ENCODE assay signal across 10 cellular contexts in genomic region chr7:127653396-127653795, GRCh38. TPM values are rescaled to one million over a fixed set of nuclear protein-coding genes. Genes with fewer than 3 reads are reported as not detected.
DNase-seq lines count a peak whose midpoint lies in the region; ATAC-seq and TF ChIP-seq lines count a peak whose summit lies in the region.
"Had no signal": no experiment of that assay in that cellular context is flagged by ENCODE, and none has a peak within 500 bp of the region (broad histone marks: within the 10 kb centered on the region; RNA-seq: fewer than 3 reads in every experiment).

No MANE protein-coding gene starts in this region.

- H4K20me1 ChIP-seq in SK-N-SH (ENCODE audit: insufficient read depth) (peaks cover 49% of the 10 kb centered on the region), OCI-LY3 (ENCODE audit: insufficient read depth, low read length) (peaks cover 53% of the 10 kb centered on the region)

- H3K4me2 ChIP-seq in SK-N-SH: peak overlapping the region; percentile 79
- peak overlapping the region; percentile 94 for H3K4me2 ChIP-seq in OCI-LY3 (ENCODE audit: low read length)

- H3K9me3 ChIP-seq in SK-N-SH: no peaks in the 10 kb centered on the region
- no peaks in the 10 kb centered on the region for H3K9me3 ChIP-seq in OCI-LY3 (ENCODE audit: insufficient read depth, low read length)
- no peaks in the 10 kb centered on the region for H3K9me3 ChIP-seq in endodermal cell (ENCODE audit: control insufficient read depth, low read length)
- no peaks in the 10 kb centered on the region for H3K9me3 ChIP-seq in suprapubic skin

- no peak overlapping the region for H2AFZ ChIP-seq in SK-N-SH (ENCODE audit: low read depth)
- no peak overlapping the region for H2AFZ ChIP-seq in OCI-LY3 (ENCODE audit: low read depth, low read length)

- WGBS in SK-N-SH (ENCODE audit: low lambda C conversion rate): 89% methylated on average over 4 of the region's 4 CpGs
- 96 to 100% methylated on average over 1 to 4 of the region's 4 CpGs for WGBS in endodermal cell (ENCODE audit: insufficient coverage in 1 of 2, insufficient read length in 1 of 2), 2 experiments
- 97% methylated on average over 4 of the region's 4 CpGs for WGBS in suprapubic skin

- H3K36me3 ChIP-seq in SK-N-SH (replicated peaks in 1 of 2; ENCODE audit: control insufficient read depth in 1 of 2, insufficient read depth in 2 of 2, low read length in 1 of 2) (peaks cover 8 to 12% of the 10 kb centered on the region in 2 experiments), OCI-LY3 (replicated peaks; ENCODE audit: low read depth, low read length) (peaks cover 36% of the 10 kb centered on the region), endodermal cell (ENCODE audit: control insufficient read depth, insufficient read depth, low read length) (peaks cover 26% of the 10 kb centered on the region), suprapubic skin (no peaks in the 10 kb centered on the region)

- no peak for ATAC-seq in SK-N-SH treated with all-trans-retinoic acid at 6 μM for 48 hours

- H3K9ac ChIP-seq in SK-N-SH (peak overlapping the region; percentile 90; the same call in 1 of the 2 replicates), OCI-LY3 (ENCODE audit: low read length) (peak overlapping the region; percentile 97), endodermal cell (ENCODE audit: extremely low read depth, low read length, poor library complexity, severe bottlenecking) (peak overlapping the region; percentile 90)

- TF ChIP-seq EP300 in SK-N-SH (IDR thresholded peaks at IDR 0.05; ENCODE audit: borderline replicate concordance in 1 of 2, low read depth in 1 of 2, low read length in 1 of 2) (no peak), suprapubic skin (IDR thresholded peaks at IDR 0.05) (no peak)

- H3K4me3 ChIP-seq in SK-N-SH (ENCODE audit: low read depth in 2 of 2, low read length in 1 of 2) (peak overlapping the region; percentile 84 to 95; a peak in 3 of 4 replicates), OCI-LY3 (ENCODE audit: low read length) (peak overlapping the region; percentile 96), endodermal cell (ENCODE audit: low read length) (peak overlapping the region; percentile 95), suprapubic skin (no peak overlapping the region)

- H3K4me1 Mint-ChIP-seq in endodermal cell (peaks cover 28% of the 10 kb centered on the region), progenitor cell of endocrine pancreas (ENCODE audit: low read depth) (peaks cover 36% of the 10 kb centered on the region)

- DNase-seq in SK-N-SH (no peak), endodermal cell (no peak), progenitor cell of endocrine pancreas (ENCODE audit: low spot score, unreplicated experiment) (no peak), NCI-H524 treated with DMSO at 0.1 percent for 48 hours (lab: John Stamatoyannopoulos, UW) (no peak), suprapubic skin (ENCODE audit: low spot score in 2 of 2) (no peak), posterior cingulate gyrus (no peak)
- DNase-seq: NCI-H2029, nephron progenitor cell had no signal

- H3K27ac Mint-ChIP-seq in endodermal cell (no peak overlapping the region), progenitor cell of endocrine pancreas (no peak overlapping the region)

- TF ChIP-seq CTCF in SK-N-SH (IDR thresholded peaks at IDR 0.05) (no peak), OCI-LY3 (IDR thresholded peaks at IDR 0.05; ENCODE audit: low read depth, low read length) (no peak), endodermal cell (conservative IDR thresholded peaks at IDR 0.05) (no peak), progenitor cell of endocrine pancreas (IDR thresholded peaks at IDR 0.05; ENCODE audit: unreplicated experiment) (no peak), suprapubic skin (IDR thresholded peaks at IDR 0.05) (no peak)

- H3K27me3 Mint-ChIP-seq in endodermal cell (ENCODE audit: insufficient read depth) (no peaks in the 10 kb centered on the region), progenitor cell of endocrine pancreas (no peaks in the 10 kb centered on the region)

- no peaks in the 10 kb centered on the region for H3F3A ChIP-seq in SK-N-SH (replicated peaks; ENCODE audit: insufficient read depth)

- H3K4me1 ChIP-seq in SK-N-SH (ENCODE audit: control insufficient read depth in 1 of 2, insufficient read depth in 2 of 2, low read depth in 1 of 2, low read length in 1 of 2): peaks cover 21 to 28% of the 10 kb centered on the region in 2 experiments
- peaks cover 34% of the 10 kb centered on the region for H3K4me1 ChIP-seq in OCI-LY3 (ENCODE audit: low read length)
- H3K4me1 ChIP-seq in endodermal cell (ENCODE audit: control insufficient read depth, insufficient read depth, low read length): peaks cover 3% of the 10 kb centered on the region
- peaks cover 31% of the 10 kb centered on the region for H3K4me1 ChIP-seq in suprapubic skin

- no peak overlapping the region for H3K4me3 Mint-ChIP-seq in endodermal cell
- peak overlapping the region; percentile 97 for H3K4me3 Mint-ChIP-seq in progenitor cell of endocrine pancreas (ENCODE audit: low read depth)
- H3K4me3 Mint-ChIP-seq: nephron progenitor cell had no signal

- H3K9me3 Mint-ChIP-seq in endodermal cell (no peaks in the 10 kb centered on the region), progenitor cell of endocrine pancreas (ENCODE audit: low read depth) (no peaks in the 10 kb centered on the region)
- H3K9me3 Mint-ChIP-seq: nephron progenitor cell had no signal

- intact Hi-C loops in posterior cingulate gyrus (cut with DNase I): loop anchor here (2.0 kb wide), 1 partner anchor 261 kb away; the partner anchor contains the start of gene ZNF800

- no peak for TF ChIP-seq POLR2A in suprapubic skin (IDR thresholded peaks at IDR 0.05)

- no peak for TF ChIP-seq RAD21 in SK-N-SH (IDR thresholded peaks at IDR 0.05; ENCODE audit: low read length)

- H3K27me3 ChIP-seq in SK-N-SH (ENCODE audit: insufficient read depth): no peaks in the 10 kb centered on the region
- H3K27me3 ChIP-seq in OCI-LY3 (ENCODE audit: low read depth, low read length): no peaks in the 10 kb centered on the region
- H3K27me3 ChIP-seq in endodermal cell (ENCODE audit: control insufficient read depth, insufficient read depth, low read length, poor library complexity, severe bottlenecking): no peaks in the 10 kb centered on the region
- H3K27me3 ChIP-seq in suprapubic skin: no peaks in the 10 kb centered on the region

- H3K36me3 Mint-ChIP-seq in endodermal cell (ENCODE audit: low read depth) (peaks cover 9% of the 10 kb centered on the region), progenitor cell of endocrine pancreas (ENCODE audit: insufficient read depth) (peaks cover 2% of the 10 kb centered on the region)

- H3K79me2 ChIP-seq in SK-N-SH (ENCODE audit: insufficient read depth) (peaks cover 63% of the 10 kb centered on the region), OCI-LY3 (ENCODE audit: low read length) (peaks cover 70% of the 10 kb centered on the region)

- no peaks in the 10 kb centered on the region for H3K9me2 ChIP-seq in SK-N-SH

- CTCF ChIA-PET in SK-N-SH (lab: Yijun Ruan, JAX): interaction anchor here (1.5 kb wide), 1 partner anchor 65 kb away, joined by 5 read pairs; the partner anchor contains the start of gene ARF5

- POLR2A ChIA-PET in SK-N-SH (lab: Yijun Ruan, JAX): no interaction called here

- H3K27ac ChIP-seq in SK-N-SH (ENCODE audit: low read depth in 2 of 2, low read length in 1 of 2): no peak overlapping the region
- no peak overlapping the region for H3K27ac ChIP-seq in OCI-LY3 (ENCODE audit: low read length)
- no peak overlapping the region for H3K27ac ChIP-seq in endodermal cell (ENCODE audit: low read depth, low read length)
- no peak overlapping the region for H3K27ac ChIP-seq in suprapubic skin

TF ChIP-seq in SK-N-SH, 30 proteins besides CTCF, POLR2A, EP300 and RAD21 (continues in another document):
- TF ChIP-seq NRF1 (IDR thresholded peaks at IDR 0.05; ENCODE audit: low read depth, low read length): no peak

TF ChIP-seq in SK-N-SH treated with all-trans-retinoic acid at 6 μM for 48 hours, 23 proteins besides CTCF, POLR2A, EP300 and RAD21 (continues in another document):
- TF ChIP-seq ARNTL (CRISPR knock-in tag; IDR thresholded peaks at IDR 0.05; ENCODE audit: borderline replicate concordance, low read depth) (no peak), ZNF70 (CRISPR knock-in tag; IDR thresholded peaks at IDR 0.05) (no peak)
- TF ChIP-seq, protein P1, sequence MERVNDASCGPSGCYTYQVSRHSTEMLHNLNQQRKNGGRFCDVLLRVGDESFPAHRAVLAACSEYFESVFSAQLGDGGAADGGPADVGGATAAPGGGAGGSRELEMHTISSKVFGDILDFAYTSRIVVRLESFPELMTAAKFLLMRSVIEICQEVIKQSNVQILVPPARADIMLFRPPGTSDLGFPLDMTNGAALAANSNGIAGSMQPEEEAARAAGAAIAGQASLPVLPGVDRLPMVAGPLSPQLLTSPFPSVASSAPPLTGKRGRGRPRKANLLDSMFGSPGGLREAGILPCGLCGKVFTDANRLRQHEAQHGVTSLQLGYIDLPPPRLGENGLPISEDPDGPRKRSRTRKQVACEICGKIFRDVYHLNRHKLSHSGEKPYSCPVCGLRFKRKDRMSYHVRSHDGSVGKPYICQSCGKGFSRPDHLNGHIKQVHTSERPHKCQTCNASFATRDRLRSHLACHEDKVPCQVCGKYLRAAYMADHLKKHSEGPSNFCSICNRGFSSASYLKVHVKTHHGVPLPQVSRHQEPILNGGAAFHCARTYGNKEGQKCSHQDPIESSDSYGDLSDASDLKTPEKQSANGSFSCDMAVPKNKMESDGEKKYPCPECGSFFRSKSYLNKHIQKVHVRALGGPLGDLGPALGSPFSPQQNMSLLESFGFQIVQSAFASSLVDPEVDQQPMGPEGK (CRISPR knock-in tag; IDR thresholded peaks at IDR 0.05; ENCODE audit: borderline replicate concordance): no peak

RNA-seq across cellular contexts. Expression of gene SND1, which starts 1.4 kb away (rescaled TPM):
- 165 and 168 TPM in 2 replicates for polyA plus RNA-seq in SK-N-SH (2012; rRNA removed)
- polyA plus RNA-seq in SK-N-SH (2012; cell fraction: cytosol; rRNA removed): 112 and 138 TPM in 2 replicates
- 126 and 165 TPM in 2 replicates for polyA plus RNA-seq in SK-N-SH (2012; cell fraction: nucleus; rRNA removed)
- total RNA-seq in endodermal cell (100 to 1,000 TPM; 240 to 267 TPM), progenitor cell of endocrine pancreas (213 and 237 TPM in 2 replicates), suprapubic skin (10 to 100 TPM; 72.2 to 99.8 (median 77.2) TPM)
- polyA plus RNA-seq in endodermal cell (2013, experiment 1 of 2): 125 TPM
- polyA plus RNA-seq in endodermal cell (2013, experiment 2 of 2): 130 TPM

RNA-seq across cellular contexts. Expression of gene PAX4, which starts 35.5 kb away (rescaled TPM):
- polyA plus RNA-seq in SK-N-SH (2012; rRNA removed): not detected in 2 replicates
- polyA plus RNA-seq in SK-N-SH (2012; cell fraction: cytosol; rRNA removed): not detected in 2 replicates
- polyA plus RNA-seq in SK-N-SH (2012; cell fraction: nucleus; rRNA removed): not detected in 2 replicates
- total RNA-seq in endodermal cell (under 1 TPM in 1 of 2 donors, not detected in 1; 0.24 TPM), progenitor cell of endocrine pancreas (23.6 and 25.1 TPM in 2 replicates), suprapubic skin (not detected)
- not detected for polyA plus RNA-seq in endodermal cell (2013, experiment 1 of 2)
- polyA plus RNA-seq in endodermal cell (2013, experiment 2 of 2): 0.25 TPM

RNA-seq across cellular contexts. Expression of gene FSCN3, which starts 59.9 kb away (rescaled TPM):
- polyA plus RNA-seq in SK-N-SH (2012; rRNA removed): 2.4 and 2.5 TPM in 2 replicates
- polyA plus RNA-seq in SK-N-SH (2012; cell fraction: cytosol; rRNA removed): 3.2 and 4.1 TPM in 2 replicates
- polyA plus RNA-seq in SK-N-SH (2012; cell fraction: nucleus; rRNA removed): 2.0 and 2.1 TPM in 2 replicates
- total RNA-seq in endodermal cell (1 to 10 TPM; 1.9 to 2.2 TPM), progenitor cell of endocrine pancreas (2.2 and 3.4 TPM in 2 replicates), suprapubic skin (1 to 10 TPM in 3 of 4 donors, under 1 TPM in 1; 0.89 to 4.3 (median 3.8) TPM)
- 1.2 TPM for polyA plus RNA-seq in endodermal cell (2013, experiment 1 of 2)
- 2.1 TPM for polyA plus RNA-seq in endodermal cell (2013, experiment 2 of 2)

Comparison
In these comparisons a context has a peak if more than half of its experiments do, and no peak if none do; other contexts are left out.
1. RNA of gene PAX4, which starts 35.5 kb away (total RNA-seq): 23.6 to 25.1 TPM in progenitor cell of endocrine pancreas; 0.24 TPM in endodermal cell and not detected in suprapubic skin; every median in the first group is over 10 times any median in the second.
2. Peak in every context shown above with its lines, with median percentiles within 50 percentile points of each other: H3K9ac ChIP-seq.